ENCODE assay signal across 8 cellular contexts in genomic region chr11:72813740-72814138, GRCh38. TPM values are rescaled to one million over a fixed set of nuclear protein-coding genes. Genes with fewer than 3 reads are reported as not detected.
DNase-seq lines count a peak whose midpoint lies in the region; ATAC-seq and TF ChIP-seq lines count a peak whose summit lies in the region.

No MANE protein-coding gene starts in this region.

- intact Hi-C loops in aorta (cut with DNase I): loop anchor here (2.0 to 5.0 kb wide), 3 partner anchors 19 to 91 kb away; partner anchors contain the start of gene STARD10 (in 1 of the 2)

- ATAC-seq in HG03159 (IDR thresholded peaks at IDR 0.05; ENCODE audit: unreplicated experiment) (peak; percentile 38), aorta (ENCODE audit: low FRiP score) (peak; percentile 93)

- no peaks in the 10 kb centered on the region for H3K9me3 ChIP-seq in aorta (ENCODE audit: control insufficient read depth, low read length)

- DNase-seq in D341Med (ENCODE audit: low spot score): peak; percentile 87
- peak; percentile 82 for DNase-seq in NCI-H345 (lab: John Stamatoyannopoulos, UW)
- peak; percentile 80 for DNase-seq in activated CD4-positive, alpha-beta T cell treated with anti-CD3 and anti-CD28 coated beads, Interleukin-2, amount 10 ng/mL, durations not matched to agents 7 days and 5 days
- peak; percentile 75 for DNase-seq in fibroblast of pulmonary artery (ENCODE audit: low read depth)
- no peak for DNase-seq in neural crest cell (ENCODE audit: low read depth, low spot score)
- peak; percentile 90 to 94 for DNase-seq in aorta

- H3K27me3 ChIP-seq in aorta (ENCODE audit: control insufficient read depth in 1 of 2, insufficient read depth in 2 of 2, low read length in 1 of 2): peaks cover 0 to 2% of the 10 kb centered on the region in 2 donors

- TF ChIP-seq CTCF in fibroblast of pulmonary artery (IDR thresholded peaks at IDR 0.05; ENCODE audit: low read length, missing control alignments): no peak
- no peak for TF ChIP-seq CTCF in neural crest cell (conservative IDR thresholded peaks at IDR 0.05)

- H3K36me3 ChIP-seq in aorta (ENCODE audit: control insufficient read depth in 1 of 2, insufficient read depth in 2 of 2, low read length in 1 of 2): no peaks in the 10 kb centered on the region

- peak overlapping the region; percentile 17 to 85 for H3K27ac ChIP-seq in aorta (ENCODE audit: low read depth in 1 of 2, low read length in 2 of 2)

- peaks cover 49% of the 10 kb centered on the region for H3K4me1 Mint-ChIP-seq in activated CD4-positive, alpha-beta T cell treated with anti-CD3 and anti-CD28 coated beads, Interleukin-2, amount 10 ng/mL, durations not matched to agents 7 days and 5 days
- H3K4me1 Mint-ChIP-seq in neural crest cell: peaks cover 30% of the 10 kb centered on the region

- no peaks in the 10 kb centered on the region for H3K27me3 Mint-ChIP-seq in activated CD4-positive, alpha-beta T cell treated with anti-CD3 and anti-CD28 coated beads, Interleukin-2, amount 10 ng/mL, durations not matched to agents 7 days and 5 days
- no peaks in the 10 kb centered on the region for H3K27me3 Mint-ChIP-seq in neural crest cell (ENCODE audit: low read depth)

- no peaks in the 10 kb centered on the region for H3K4me1 ChIP-seq in aorta (ENCODE audit: control insufficient read depth in 1 of 2, insufficient read depth in 2 of 2, low read length in 2 of 2)

- peak overlapping the region; percentile 85 for H3K4me3 ChIP-seq in fibroblast of pulmonary artery (replicated peaks; ENCODE audit: low read depth, low read length)
- peak overlapping the region; percentile 46 to 86 for H3K4me3 ChIP-seq in aorta (ENCODE audit: low read length in 2 of 2)

- H3K27ac Mint-ChIP-seq in activated CD4-positive, alpha-beta T cell treated with anti-CD3 and anti-CD28 coated beads, Interleukin-2, amount 10 ng/mL, durations not matched to agents 7 days and 5 days: peak overlapping the region; percentile 97
- H3K27ac Mint-ChIP-seq in neural crest cell (ENCODE audit: unreplicated experiment): peak overlapping the region; percentile 91

- 0 to 1% methylated on average over 33 to 34 of the region's 34 CpGs for WGBS in aorta, 2 donors

- H3K4me3 Mint-ChIP-seq in activated CD4-positive, alpha-beta T cell treated with anti-CD3 and anti-CD28 coated beads, Interleukin-2, amount 10 ng/mL, durations not matched to agents 7 days and 5 days: peak overlapping the region; percentile 95
- H3K4me3 Mint-ChIP-seq in neural crest cell: peak overlapping the region; percentile 90

- peaks cover 51% of the 10 kb centered on the region for H3K36me3 Mint-ChIP-seq in activated CD4-positive, alpha-beta T cell treated with anti-CD3 and anti-CD28 coated beads, Interleukin-2, amount 10 ng/mL, durations not matched to agents 7 days and 5 days (ENCODE audit: low read depth)
- peaks cover 3% of the 10 kb centered on the region for H3K36me3 Mint-ChIP-seq in neural crest cell (ENCODE audit: low read depth)

- H3K9me3 Mint-ChIP-seq in activated CD4-positive, alpha-beta T cell treated with anti-CD3 and anti-CD28 coated beads, Interleukin-2, amount 10 ng/mL, durations not matched to agents 7 days and 5 days: no peaks in the 10 kb centered on the region
- H3K9me3 Mint-ChIP-seq in neural crest cell: no peaks in the 10 kb centered on the region

- POLR2A ChIA-PET in activated CD4-positive, alpha-beta T cell treated with anti-CD3 and anti-CD28 coated beads, Interleukin-2, amount 10 ng/mL, durations not matched to agents 7 days and 5 days (lab: Charles Lee): interaction anchor here (1.0 kb wide), 1 partner anchor 20 kb away, joined by 5 read pairs; the partner anchor contains the start of gene STARD10

- peak; percentile 94 for TF ChIP-seq POLR2A in GM19193 (IDR thresholded peaks at IDR 0.05; ENCODE audit: extremely low read depth, insufficient read depth, insufficient read length)

- CTCF ChIA-PET in activated CD4-positive, alpha-beta T cell treated with anti-CD3 and anti-CD28 coated beads, Interleukin-2, amount 10 ng/mL, durations not matched to agents 7 days and 5 days (lab: Charles Lee): interaction anchor here (0.5 to 6.0 kb wide), 13 partner anchors 8 to 364 kb away, joined by 3 to 52 read pairs (median 5); partner anchors contain the start of gene STARD10

RNA-seq across cellular contexts. Expression of gene ATG16L2, which starts 0.5 kb away (rescaled TPM):
- 100 to 1,000 TPM; 108 to 113 TPM for total RNA-seq in activated CD4-positive, alpha-beta T cell treated with anti-CD3 and anti-CD28 coated beads, Interleukin-2, amount 10 ng/mL, durations not matched to agents 7 days and 5 days
- total RNA-seq in neural crest cell (22.7 and 24.5 TPM in 2 replicates), aorta (10 to 100 TPM; 31.1 to 74.8 TPM)
- 10 to 100 TPM in 1 of 2 donors, 1 to 10 TPM in 1; 4.9 to 47.7 TPM for polyA plus RNA-seq in aorta

RNA-seq across cellular contexts. Expression of gene STARD10, which starts 19.9 kb away (rescaled TPM):
- 1 to 10 TPM; 4.5 to 6.4 TPM for total RNA-seq in activated CD4-positive, alpha-beta T cell treated with anti-CD3 and anti-CD28 coated beads, Interleukin-2, amount 10 ng/mL, durations not matched to agents 7 days and 5 days
- total RNA-seq in neural crest cell (12.6 and 13.5 TPM in 2 replicates), aorta (10 to 100 TPM; 17.7 to 30.7 TPM)
- 100 to 1,000 TPM in 1 of 2 donors, 10 to 100 TPM in 1; 49.6 to 129 TPM for polyA plus RNA-seq in aorta
